Comparison of ENCODE assay signal across 1 cellular context in genomic region chr14:51525705-51526104, GRCh38.
TF ChIP-seq lines count a peak whose summit lies in the region.

No MANE protein-coding gene starts in this region.

TF ChIP-seq in IMR-90, 13 proteins besides CTCF, POLR2A, EP300 and RAD21:
- TF ChIP-seq USF2 (IDR thresholded peaks at IDR 0.05; ENCODE audit: low read depth, low read length), result no peak
- TF ChIP-seq FOS (IDR thresholded peaks at IDR 0.05; ENCODE audit: low read depth, low read length), result no peak
- TF ChIP-seq CHD1 (IDR thresholded peaks at IDR 0.05; ENCODE audit: low read depth, low read length), result no peak
- no peak for TF ChIP-seq ELK1 (IDR thresholded peaks at IDR 0.05; ENCODE audit: borderline replicate concordance, low read depth, low read length)
- TF ChIP-seq CEBPB (IDR thresholded peaks at IDR 0.05; ENCODE audit: low read depth, low read length), result no peak
- no peak for TF ChIP-seq BHLHE40 (IDR thresholded peaks at IDR 0.05; ENCODE audit: low read depth, low read length)
- TF ChIP-seq MXI1 (IDR thresholded peaks at IDR 0.05; ENCODE audit: borderline replicate concordance, low read depth, low read length), result no peak
- TF ChIP-seq NFE2L2 (IDR thresholded peaks at IDR 0.05; ENCODE audit: low read depth, low read length), result no peak
- TF ChIP-seq RCOR1 (IDR thresholded peaks at IDR 0.05; ENCODE audit: insufficient replicate concordance, low read length), result no peak
- no peak for TF ChIP-seq MAFK (IDR thresholded peaks at IDR 0.05; ENCODE audit: low read depth, low read length)
- TF ChIP-seq SMC3 (IDR thresholded peaks at IDR 0.05; ENCODE audit: low read depth, low read length), result no peak
- TF ChIP-seq RFX5 (IDR thresholded peaks at IDR 0.05; ENCODE audit: low read depth, low read length), result no peak
- TF ChIP-seq MAZ (IDR thresholded peaks at IDR 0.05; ENCODE audit: borderline replicate concordance, low read depth, low read length), result no peak
